In genomic region chr14:105470812-105471771, GRCh38 we compare ENCODE assay signal across 13 cellular contexts. TPM values are rescaled to one million over a fixed set of nuclear protein-coding genes. Genes with fewer than 3 reads are reported as not detected.
A peak's percentile ranks its signal among the peaks of the same experiment; 100 is the strongest.
DNase-seq lines count a peak whose midpoint lies in the region; ATAC-seq, FAIRE-seq and TF ChIP-seq lines count a peak whose summit lies in the region.
"Had no signal": no experiment of that assay in that cellular context is flagged by ENCODE, and none has a peak within 500 bp of the region (broad histone marks: within the 10 kb centered on the region; RNA-seq: fewer than 3 reads in every experiment).

No MANE protein-coding gene starts in this region.

- intact Hi-C loops in tibial artery (cut with DNase I; ENCODE audit: low total_unique reads) = loop anchor here (10.0 kb wide), 1 partner anchor 716 kb away; the partner anchor contains the start of gene SIVA1

- H3K4me3 ChIP-seq in right atrium auricular region = no peak overlapping the region
- no peak overlapping the region for H3K4me3 ChIP-seq in tibial artery
- H3K4me3 ChIP-seq: mucosa of descending colon, tibial nerve had no signal

- no peak for TF ChIP-seq CTCF in VCaP (conservative IDR thresholded peaks at IDR 0.05)
- TF ChIP-seq CTCF in right atrium auricular region (IDR thresholded peaks at IDR 0.05) = peak in 1 of 2 donors; percentile 61
- TF ChIP-seq CTCF in tibial artery (IDR thresholded peaks at IDR 0.05) = peak in 1 of 2 experiments; percentile 8

- no peak for TF ChIP-seq POLR2A in H54 (IDR thresholded peaks at IDR 0.05; ENCODE audit: low read depth, low read length)

- H3K4me1 ChIP-seq in right atrium auricular region = peaks cover 0 to 78% of the 10 kb centered on the region in 2 donors
- peaks cover 15 to 87% (median 61%) of the 10 kb centered on the region in 4 donors for H3K4me1 ChIP-seq in tibial artery

- ATAC-seq in GM21515 (IDR thresholded peaks at IDR 0.05; ENCODE audit: unreplicated experiment) = no peak
- ATAC-seq: esophagus mucosa, mucosa of descending colon had no signal

- DNase-seq in NCI-H510A treated with DMSO at 0.1 percent for 48 hours (lab: John Stamatoyannopoulos, UW) (peak; percentile 15), NCI-H510A (lab: John Stamatoyannopoulos, UW) (no peak), right atrium auricular region (ENCODE audit: low spot score) (no peak), tibial artery (peak in 1 of 2 donors; percentile 67), urothelium cell line (ENCODE audit: low spot score) (no peak), H54 (ENCODE audit: insufficient read length, low spot score) (no peak)
- DNase-seq: mucosa of descending colon; stimulated activated CD4-positive, alpha-beta T cell treated with anti-CD3 and anti-CD28 coated beads, Interleukin-4, amount 100 ng/mL, for 24 hours had no signal

- H3K36me3 ChIP-seq in right atrium auricular region = peaks cover 9% of the 10 kb centered on the region
- H3K36me3 ChIP-seq in tibial artery = peaks cover 0 to 24% (median 20%) of the 10 kb centered on the region in 3 donors

- H3K27me3 ChIP-seq in right atrium auricular region = no peaks in the 10 kb centered on the region
- no peaks in the 10 kb centered on the region for H3K27me3 ChIP-seq in tibial artery

- H3K27ac ChIP-seq in VCaP (peak overlapping the region; percentile 82; the same call in 1 of the 2 replicates), right atrium auricular region (peak overlapping the region; percentile 89 to 93), tibial artery (peak overlapping the region; percentile 97 to 98)

- FAIRE-seq in urothelium cell line (lab: Jason Lieb, UNC) (no peak), H54 (lab: Jason Lieb, UNC) (no peak)
- FAIRE-seq: GM12892 had no signal

- H3K9me3 ChIP-seq in right atrium auricular region (no peaks in the 10 kb centered on the region), tibial artery (no peaks in the 10 kb centered on the region)
- H3K9me3 ChIP-seq: mucosa of descending colon, tibial nerve had no signal

RNA-seq across cellular contexts. Expression of gene CRIP2, which starts 3.5 kb away (rescaled TPM):
- total RNA-seq in right atrium auricular region = 1,000 to 10,000 TPM in 1 of 2 donors, 100 to 1,000 TPM in 1; 831 to 1,272 TPM

RNA-seq across cellular contexts. Expression of gene CRIP1, which starts 15.6 kb away (rescaled TPM):
- total RNA-seq in right atrium auricular region = 10 to 100 TPM; 42.9 to 79.2 TPM

RNA-seq across cellular contexts. Expression of gene TEDC1, which starts 20.0 kb away (rescaled TPM):
- total RNA-seq in right atrium auricular region = 1 to 10 TPM; 3.5 to 3.9 TPM

RNA-seq across cellular contexts. Expression of gene MTA1, which starts 51.5 kb away (rescaled TPM):
- 10 to 100 TPM; 51.9 to 61.7 TPM for total RNA-seq in right atrium auricular region

RNA-seq across cellular contexts. Expression of gene TMEM121, which starts 55.3 kb away (rescaled TPM):
- 1 to 10 TPM; 3.4 to 5.8 TPM for total RNA-seq in right atrium auricular region
